Comparison of ENCODE assay signal across 10 cellular contexts in the genomic region with DNA sequence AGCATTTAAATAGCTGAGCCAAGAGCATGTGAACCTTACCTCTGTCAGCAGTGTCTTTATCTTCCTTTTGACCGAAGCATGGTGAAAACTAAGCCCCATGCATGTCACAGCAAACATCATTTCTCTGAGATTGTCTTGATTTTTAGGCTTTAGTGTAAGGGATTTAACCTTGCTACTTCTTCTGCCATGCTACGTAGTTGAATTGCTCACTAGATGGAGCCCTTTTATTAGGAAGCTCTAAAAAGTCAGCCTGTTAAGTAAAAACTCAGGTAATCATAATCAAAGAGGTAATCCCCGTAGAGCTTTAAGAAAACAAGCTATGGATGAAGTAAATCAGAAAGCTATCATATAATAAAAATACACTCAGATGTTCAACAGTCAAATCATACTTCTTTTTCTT.
DNase-seq lines count a peak whose midpoint lies in the region; ATAC-seq and TF ChIP-seq lines count a peak whose summit lies in the region.
"Had no signal": no experiment of that assay in that cellular context is flagged by ENCODE, and none has a peak within 500 bp of the region (broad histone marks: within the 10 kb centered on the region; RNA-seq: fewer than 3 reads in every experiment).

No MANE protein-coding gene starts in this region.

- peak; percentile 73 for TF ChIP-seq CTCF in C4-2B (conservative IDR thresholded peaks at IDR 0.05)
- peak; percentile 55 for TF ChIP-seq CTCF in astrocyte of the cerebellum (IDR thresholded peaks at IDR 0.05; ENCODE audit: low read depth, low read length, missing control alignments)

- peak; percentile 41 for ATAC-seq in left lobe of liver
- ATAC-seq in HG02571 (IDR thresholded peaks at IDR 0.05; ENCODE audit: unreplicated experiment) = no peak
- ATAC-seq: sciatic nerve had no signal

- in situ Hi-C loops in astrocyte of the cerebellum (cut with HindIII; ENCODE audit: low sequenced_read_pairs) = no loop called here

- no peak for TF ChIP-seq EP300 in Ishikawa (IDR thresholded peaks at IDR 0.05; ENCODE audit: borderline replicate concordance)

- no peak overlapping the region for H3K27ac ChIP-seq in C4-2B

- peak; percentile 78 for TF ChIP-seq RAD21 in Ishikawa (IDR thresholded peaks at IDR 0.05; ENCODE audit: low read depth)

- H3K4me3 ChIP-seq in astrocyte of the cerebellum (ENCODE audit: low read depth, low read length) = no peak overlapping the region

- peak; percentile 5 for DNase-seq in astrocyte of the cerebellum (ENCODE audit: low read depth)
- no peak for DNase-seq in left lobe of liver (ENCODE audit: low spot score)
- no peak for DNase-seq in GM19240 (ENCODE audit: insufficient read length, low spot score)
- DNase-seq in activated T-cell treated with anti-CD3 and anti-CD28 coated beads, Interleukin-2, amount 50 U/mL, for 1 hour = no peak
- DNase-seq in NCI-H146 (lab: John Stamatoyannopoulos, UW) = no peak
- DNase-seq: glutamatergic neuron had no signal

TF ChIP-seq in Ishikawa, 13 proteins besides CTCF, POLR2A, EP300 and RAD21:
- TF ChIP-seq TAF1 (IDR thresholded peaks at IDR 0.05; ENCODE audit: low read depth) (no peak), FOXM1 (IDR thresholded peaks at IDR 0.05; ENCODE audit: borderline replicate concordance, low read depth) (no peak), TCF12 (IDR thresholded peaks at IDR 0.05; ENCODE audit: low read depth) (no peak), EGR1 (IDR thresholded peaks at IDR 0.05) (no peak), NFIC (IDR thresholded peaks at IDR 0.05) (no peak), YY1 (IDR thresholded peaks at IDR 0.05; ENCODE audit: low read depth) (no peak), TEAD4 (IDR thresholded peaks at IDR 0.05) (no peak)
